8 cellular contexts compared by ENCODE assay signal in genomic region chrX:151397741-151398070, GRCh38. TPM values are rescaled to one million over a fixed set of nuclear protein-coding genes. Genes with fewer than 3 reads are reported as not detected.
A peak's percentile ranks its signal among the peaks of the same experiment; 100 is the strongest.
DNase-seq lines count a peak whose midpoint lies in the region; ATAC-seq, FAIRE-seq and TF ChIP-seq lines count a peak whose summit lies in the region.

No MANE protein-coding gene starts in this region.

- DNase-seq in GM12891 (ENCODE audit: insufficient read length, low spot score) = no peak
- DNase-seq in activated naive CD8-positive, alpha-beta T cell treated with anti-CD3 and anti-CD28 coated beads for 36 hours = no peak
- DNase-seq in left colon = no peak
- no peak for DNase-seq in upper lobe of left lung
- no peak for DNase-seq in HTR-8/SVneo (ENCODE audit: insufficient read length, low spot score)
- no peak for DNase-seq in caudate nucleus (lab: John Stamatoyannopoulos, UW)

- no peaks in the 10 kb centered on the region for H3K27me3 ChIP-seq in upper lobe of left lung

- H3K4me1 ChIP-seq in upper lobe of left lung = peaks cover 5 to 14% (median 8%) of the 10 kb centered on the region in 4 donors

- no peaks in the 10 kb centered on the region for H3K27me3 Mint-ChIP-seq in activated naive CD8-positive, alpha-beta T cell treated with anti-CD3 and anti-CD28 coated beads for 36 hours

- WGBS in upper lobe of left lung, 2 donors = 0 to 24% methylated on average over 2 of the region's 2 CpGs

- H3K27ac ChIP-seq in upper lobe of left lung = peak overlapping the region; percentile 90 to 93 (median 91)
- H3K27ac ChIP-seq in caudate nucleus (ENCODE audit: low read depth, low read length) = no peak overlapping the region

- FAIRE-seq in GM12891 (lab: Jason Lieb, UNC) = peak; percentile 63
- no peak for FAIRE-seq in HTR-8/SVneo (lab: Jason Lieb, UNC)

- peak overlapping the region; percentile 87 for H3K4me3 Mint-ChIP-seq in activated naive CD8-positive, alpha-beta T cell treated with anti-CD3 and anti-CD28 coated beads for 36 hours

- H3K4me1 Mint-ChIP-seq in activated naive CD8-positive, alpha-beta T cell treated with anti-CD3 and anti-CD28 coated beads for 36 hours = peaks cover 36% of the 10 kb centered on the region

- no peaks in the 10 kb centered on the region for H3K9me3 ChIP-seq in upper lobe of left lung

- H3K27ac Mint-ChIP-seq in activated naive CD8-positive, alpha-beta T cell treated with anti-CD3 and anti-CD28 coated beads for 36 hours = peak overlapping the region; percentile 92

- H3K4me3 ChIP-seq in upper lobe of left lung = peak overlapping the region; percentile 45 to 87 (median 68)

- TF ChIP-seq EP300 in upper lobe of left lung (IDR thresholded peaks at IDR 0.05) = no peak

- no peak for TF ChIP-seq CTCF in upper lobe of left lung (IDR thresholded peaks at IDR 0.05)

- ATAC-seq in HG03354 (IDR thresholded peaks at IDR 0.05; ENCODE audit: poor library complexity, severe bottlenecking, unreplicated experiment) (peak; percentile 10), left colon (peak; percentile 7), upper lobe of left lung (ENCODE audit: low FRiP score in 2 of 2) (peak in 1 of 2 donors; percentile 7), GM21381 (IDR thresholded peaks at IDR 0.05; ENCODE audit: unreplicated experiment) (no peak)

- intact Hi-C loops in left colon (cut with DNase I, micrococcal nuclease) = no loop called here

- peaks cover 2% of the 10 kb centered on the region for H3K9me3 Mint-ChIP-seq in activated naive CD8-positive, alpha-beta T cell treated with anti-CD3 and anti-CD28 coated beads for 36 hours

- H3K36me3 Mint-ChIP-seq in activated naive CD8-positive, alpha-beta T cell treated with anti-CD3 and anti-CD28 coated beads for 36 hours = peaks cover 21% of the 10 kb centered on the region

- TF ChIP-seq POLR2A in GM12891 (IDR thresholded peaks at IDR 0.05; ENCODE audit: low read depth, low read length) (no peak), upper lobe of left lung (IDR thresholded peaks at IDR 0.05) (no peak)

- H3K36me3 ChIP-seq in upper lobe of left lung = no peaks in the 10 kb centered on the region

TF ChIP-seq in GM12891, 5 proteins besides CTCF, POLR2A, EP300 and RAD21:
- TF ChIP-seq POU2F2 (IDR thresholded peaks at IDR 0.05; ENCODE audit: low read depth, low read length) (no peak), SPI1 (IDR thresholded peaks at IDR 0.05; ENCODE audit: low read depth, low read length) (no peak), TAF1 (IDR thresholded peaks at IDR 0.05; ENCODE audit: low read depth, low read length) (no peak), POLR2AphosphoS5 (IDR thresholded peaks at IDR 0.05; ENCODE audit: low read depth, low read length) (no peak; the same call in 1 of the 2 replicates), PAX5 (IDR thresholded peaks at IDR 0.05; ENCODE audit: insufficient read depth, low read length, severe bottlenecking) (no peak)

RNA-seq across cellular contexts. Expression of gene VMA21, which starts 0.7 kb away (rescaled TPM):
- 10.4 TPM for polyA plus RNA-seq in GM12891 (2012; ENCODE audit: low read depth, missing spikeins)
- 10 to 100 TPM; 60.6 to 62.9 TPM for total RNA-seq in activated naive CD8-positive, alpha-beta T cell treated with anti-CD3 and anti-CD28 coated beads for 36 hours
- total RNA-seq in left colon = 10 to 100 TPM; 12.5 to 13.3 TPM
- total RNA-seq in upper lobe of left lung = 10 to 100 TPM in 5 of 6 donors, 1 to 10 TPM in 1; 9.4 to 30.7 (median 25.0) TPM
